8 cellular contexts compared by ENCODE assay signal in genomic region chr12:85468356-85469157, GRCh38.
DNase-seq lines count a peak whose midpoint lies in the region; ATAC-seq and TF ChIP-seq lines count a peak whose summit lies in the region.

No MANE protein-coding gene starts in this region.

- DNase-seq in GM06990 (ENCODE audit: extremely low read depth, insufficient read length) (peak; percentile 37), HL-60 (ENCODE audit: low read depth in 1 of 2, low spot score in 1 of 2) (peak in 1 of 2 experiments; percentile 18), OCI-M1 (lab: John Stamatoyannopoulos, UW) (peak; percentile 86), body of pancreas (peak; percentile 44 to 59 (median 54)), gastrocnemius medialis (peak in 1 of 2 donors; percentile 9), cerebellar nuclear complex (lab: John Stamatoyannopoulos, UW) (no peak)

- no peak overlapping the region for H3K27ac ChIP-seq in HL-60 (replicated peaks)
- no peak overlapping the region for H3K27ac ChIP-seq in body of pancreas
- H3K27ac ChIP-seq in gastrocnemius medialis: no peak overlapping the region

- peak overlapping the region; percentile 62 for H3K9ac ChIP-seq in iPS-15b (ENCODE audit: low read depth, low read length)

- H3K36me3 ChIP-seq in GM06990 (ENCODE audit: control insufficient read depth, insufficient read depth, low read length) (no peaks in the 10 kb centered on the region), body of pancreas (replicated peaks in 1 of 2; ENCODE audit: insufficient read depth in 1 of 2, low read depth in 2 of 2) (no peaks in the 10 kb centered on the region), iPS-15b (ENCODE audit: control insufficient read depth, insufficient read depth, low read length) (no peaks in the 10 kb centered on the region), gastrocnemius medialis (no peaks in the 10 kb centered on the region)

- in situ Hi-C loops in gastrocnemius medialis (cut with MboI; ENCODE audit: low sequenced_read_pairs in 4 of 4): loop anchor here in 1 of 4 donors (10.0 kb wide), 1 partner anchor 406 kb away; the partner anchor contains the start of gene NTS

- no peak for TF ChIP-seq POLR2A in body of pancreas (IDR thresholded peaks at IDR 0.05)
- no peak for TF ChIP-seq POLR2A in gastrocnemius medialis (IDR thresholded peaks at IDR 0.05)

- WGBS in body of pancreas, 2 donors: 8 to 13% methylated on average over 15 of the region's 15 CpGs

- H3K27me3 ChIP-seq in GM06990 (replicated peaks; ENCODE audit: control insufficient read depth, insufficient read depth, low read length): no peaks in the 10 kb centered on the region
- no peaks in the 10 kb centered on the region for H3K27me3 ChIP-seq in HL-60 (ENCODE audit: insufficient read depth, poor library complexity, severe bottlenecking)
- H3K27me3 ChIP-seq in body of pancreas: no peaks in the 10 kb centered on the region
- no peaks in the 10 kb centered on the region for H3K27me3 ChIP-seq in iPS-15b (ENCODE audit: control insufficient read depth, insufficient read depth, low read length)
- H3K27me3 ChIP-seq in gastrocnemius medialis: no peaks in the 10 kb centered on the region

- H3K4me3 ChIP-seq in GM06990 (replicated peaks; ENCODE audit: low read depth, low read length) (peak overlapping the region; percentile 10; the same call in 1 of the 2 replicates), HL-60 (replicated peaks; ENCODE audit: insufficient read depth, low read length) (peak overlapping the region; percentile 12), body of pancreas (no peak overlapping the region), iPS-15b (ENCODE audit: low read depth, low read length) (peak overlapping the region; percentile 48), gastrocnemius medialis (peak overlapping the region; percentile 35 to 60 (median 49))

- TF ChIP-seq CTCF in GM06990 (IDR thresholded peaks at IDR 0.05; ENCODE audit: insufficient read depth, low read length, poor library complexity, severe bottlenecking): peak; percentile 74
- TF ChIP-seq CTCF in HL-60 (IDR thresholded peaks at IDR 0.05; ENCODE audit: insufficient read depth, low read length): peak; percentile 53
- peak; percentile 36 to 91 (median 86) for TF ChIP-seq CTCF in body of pancreas (IDR thresholded peaks at IDR 0.05)
- peak; percentile 26 to 65 (median 44) for TF ChIP-seq CTCF in gastrocnemius medialis (IDR thresholded peaks at IDR 0.05 in 4 of 5, conservative IDR thresholded peaks at IDR 0.05 in 1 of 5)

- peaks cover 5% of the 10 kb centered on the region for H3K4me1 ChIP-seq in body of pancreas
- peaks cover 7% of the 10 kb centered on the region for H3K4me1 ChIP-seq in iPS-15b (ENCODE audit: control insufficient read depth, insufficient read depth, low read length)
- no peaks in the 10 kb centered on the region for H3K4me1 ChIP-seq in gastrocnemius medialis

- ATAC-seq in GM21447 (IDR thresholded peaks at IDR 0.05; ENCODE audit: unreplicated experiment) (peak; percentile 97), body of pancreas (peak; percentile 91), gastrocnemius medialis (peak in 1 of 2 donors; percentile 49)

- no peaks in the 10 kb centered on the region for H3K9me3 ChIP-seq in body of pancreas
- no peaks in the 10 kb centered on the region for H3K9me3 ChIP-seq in iPS-15b (ENCODE audit: control insufficient read depth, insufficient read depth, low read length)
- H3K9me3 ChIP-seq in gastrocnemius medialis: no peaks in the 10 kb centered on the region

- intact Hi-C loops in body of pancreas (cut with DNase I): no loop called here
- intact Hi-C loops in gastrocnemius medialis (cut with DNase I; ENCODE audit: low total_unique reads): loop anchor here (2.0 kb wide), 1 partner anchor 404 kb away; no protein-coding TSS in a partner anchor

Comparison
In these comparisons a context has a peak if more than half of its experiments do, and no peak if none do; other contexts are left out.
1. DNase-seq: peak in GM06990 (single experiment), OCI-M1 (single experiment) and body of pancreas (4 of 4); none in cerebellar nuclear complex (0 of 2).
2. H3K4me3 ChIP-seq: peak in GM06990 (single experiment), HL-60 (single experiment), iPS-15b (single experiment) and gastrocnemius medialis (4 of 4); none in body of pancreas (0 of 2).
3. Peak in every context shown above with its lines, with median percentiles within 50 percentile points of each other: CTCF ChIP-seq.